Comparison of ENCODE assay signal across 15 cellular contexts in the genomic region with DNA sequence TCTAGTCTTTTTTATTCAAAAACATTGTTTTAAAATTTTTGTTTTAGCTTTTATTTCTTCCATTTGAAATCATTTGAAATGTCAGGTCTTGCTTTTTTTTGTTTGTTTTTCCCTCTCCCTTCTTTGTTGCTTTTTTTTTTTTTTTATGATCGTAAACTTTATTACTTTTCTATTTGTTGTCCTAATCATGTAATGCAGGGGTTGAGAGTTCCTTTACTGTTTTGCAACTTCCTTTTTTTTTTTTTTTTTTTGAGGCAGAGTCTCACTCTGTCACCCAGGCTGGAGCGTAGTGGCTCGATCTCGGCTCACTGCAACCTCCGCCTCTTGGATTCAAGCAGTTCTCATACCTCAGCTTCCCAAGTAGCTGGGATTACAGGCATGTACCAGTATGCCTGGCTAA. TPM values are rescaled to one million over a fixed set of nuclear protein-coding genes. Genes with fewer than 3 reads are reported as not detected.
A peak's percentile ranks its signal among the peaks of the same experiment; 100 is the strongest.
DNase-seq lines count a peak whose midpoint lies in the region; ATAC-seq and TF ChIP-seq lines count a peak whose summit lies in the region.
"Had no signal": no experiment of that assay in that cellular context is flagged by ENCODE, and none has a peak within 500 bp of the region (broad histone marks: within the 10 kb centered on the region; RNA-seq: fewer than 3 reads in every experiment).

No MANE protein-coding gene starts in this region.

- no peak overlapping the region for H3K23ac ChIP-seq in H9 (ENCODE audit: insufficient read length, low read depth, low read length)

- H3K27me3 ChIP-seq in H9 (ENCODE audit: insufficient read depth, low read length), result no peaks in the 10 kb centered on the region
- H3K27me3 ChIP-seq: upper lobe of left lung had no signal

- no peak for DNase-seq in H9
- peak; percentile 48 for DNase-seq in NOMO-1 treated with dmso at 0.1 percent for 144 hours (lab: John Stamatoyannopoulos, UW; ENCODE audit: unreplicated experiment)
- no peak for DNase-seq in effector memory CD8-positive, alpha-beta T cell
- no peak for DNase-seq in natural killer cell treated with Interleukin-12 subunit alpha and Interleukin-12 subunit beta and Interleukin-15 and Interleukin-18, amount 100 ng/mL, for 72 hours (ENCODE audit: low spot score)
- DNase-seq in stimulated activated CD8-positive, alpha-beta memory T cell treated with anti-CD3 and anti-CD28 coated beads, Interleukin-4, amount 100 ng/mL, for 48 hours, result no peak
- DNase-seq: activated CD4-positive, alpha-beta T cell treated with anti-CD3 and anti-CD28 coated beads for 48 hours; activated T-cell treated with anti-CD3 and anti-CD28 coated beads, Interleukin-2, amount 50 U/mL, for 48 hours; amygdala; cortex of kidney; DMS79 treated with DMSO at 0.1 percent for 48 hours; NCI-H2171; stimulated activated CD4-positive, alpha-beta T cell treated with anti-CD3 and anti-CD28 coated beads, Interleukin-2, amount 100 ng/mL, for 24 hours; upper lobe of left lung had no signal

- H3K14ac ChIP-seq in H9 (ENCODE audit: insufficient read depth, low read length), result no peak overlapping the region

- H3K4me1 ChIP-seq in H9 (ENCODE audit: insufficient read depth, low read length), result no peaks in the 10 kb centered on the region
- H3K4me1 ChIP-seq: upper lobe of left lung had no signal

- no peaks in the 10 kb centered on the region for H3K4me1 Mint-ChIP-seq in H9
- no peaks in the 10 kb centered on the region for H3K4me1 Mint-ChIP-seq in effector memory CD8-positive, alpha-beta T cell (ENCODE audit: low read depth in 2 of 2)
- peaks cover 30 to 38% of the 10 kb centered on the region in 2 donors for H3K4me1 Mint-ChIP-seq in natural killer cell treated with Interleukin-12 subunit alpha and Interleukin-12 subunit beta and Interleukin-15 and Interleukin-18, amount 100 ng/mL, for 72 hours (ENCODE audit: low read depth in 2 of 2)

- no peak overlapping the region for H3K9ac ChIP-seq in H9 (ENCODE audit: extremely low read depth, insufficient read length, low read length)

- H3K9me3 Mint-ChIP-seq in H9, result no peaks in the 10 kb centered on the region; a peak in 1 of 5 replicates
- peaks cover 0 to 4% of the 10 kb centered on the region in 2 donors for H3K9me3 Mint-ChIP-seq in effector memory CD8-positive, alpha-beta T cell
- H3K9me3 Mint-ChIP-seq in natural killer cell treated with Interleukin-12 subunit alpha and Interleukin-12 subunit beta and Interleukin-15 and Interleukin-18, amount 100 ng/mL, for 72 hours, result no peaks in the 10 kb centered on the region

- no peak overlapping the region for H4K5ac ChIP-seq in H9 (ENCODE audit: insufficient read length, low read depth, low read length)

- peak overlapping the region in 2 of 3 experiments; percentile 57 to 91; a peak in 4 of 7 replicates for H3K27ac Mint-ChIP-seq in H9
- H3K27ac Mint-ChIP-seq in effector memory CD8-positive, alpha-beta T cell, result peak overlapping the region; percentile 72 to 73
- H3K27ac Mint-ChIP-seq in natural killer cell treated with Interleukin-12 subunit alpha and Interleukin-12 subunit beta and Interleukin-15 and Interleukin-18, amount 100 ng/mL, for 72 hours, result peak overlapping the region; percentile 82 to 87

- no peak overlapping the region for H2BK20ac ChIP-seq in H9 (ENCODE audit: low read depth, low read length, poor library complexity, severe bottlenecking)

- H2AFZ ChIP-seq in H9 (ENCODE audit: low read length), result no peak overlapping the region

- H2BK12ac ChIP-seq in H9 (ENCODE audit: insufficient read length, low read depth, low read length), result no peak overlapping the region

- no peak for ATAC-seq in effector memory CD8-positive, alpha-beta T cell (replicated peaks)
- ATAC-seq in natural killer cell treated with Interleukin-12 subunit alpha and Interleukin-12 subunit beta and Interleukin-15 and Interleukin-18, amount 100 ng/mL, for 72 hours, result no peak
- no peak for ATAC-seq in GM18517 (IDR thresholded peaks at IDR 0.05; ENCODE audit: unreplicated experiment)
- ATAC-seq in HG03442 (IDR thresholded peaks at IDR 0.05; ENCODE audit: unreplicated experiment), result no peak

- no peak overlapping the region for H2AK5ac ChIP-seq in H9 (ENCODE audit: insufficient read length, low read length)

- H3K4me2 ChIP-seq in H9 (ENCODE audit: insufficient read depth, insufficient read length, low read length), result no peak overlapping the region

- H4K8ac ChIP-seq in H9 (replicated peaks; ENCODE audit: insufficient read length, low read depth, low read length), result no peak overlapping the region

- H3K27ac ChIP-seq in H9 (ENCODE audit: insufficient read length, low read depth, low read length), result no peak overlapping the region

- H2BK15ac ChIP-seq in H9 (ENCODE audit: low read depth, low read length), result no peak overlapping the region

- H3K23me2 ChIP-seq in H9 (ENCODE audit: insufficient read length, low read depth, low read length, poor library complexity, severe bottlenecking), result no peaks in the 10 kb centered on the region

- H3K36me3 Mint-ChIP-seq in H9 (ENCODE audit: insufficient read depth in 1 of 3, low read depth in 3 of 3), result peaks cover 5 to 34% (median 11%) of the 10 kb centered on the region in 3 experiments; a peak in 6 of 7 replicates
- peaks cover 30% of the 10 kb centered on the region for H3K36me3 Mint-ChIP-seq in effector memory CD8-positive, alpha-beta T cell (ENCODE audit: insufficient read depth)
- H3K36me3 Mint-ChIP-seq in natural killer cell treated with Interleukin-12 subunit alpha and Interleukin-12 subunit beta and Interleukin-15 and Interleukin-18, amount 100 ng/mL, for 72 hours, result peaks cover 46% of the 10 kb centered on the region

- H3K79me1 ChIP-seq in H9 (ENCODE audit: insufficient read depth, low read depth, low read length, poor library complexity, severe bottlenecking), result no peaks in the 10 kb centered on the region

- no peaks in the 10 kb centered on the region for H3K9me3 ChIP-seq in H9 (ENCODE audit: control insufficient read depth, low read depth, low read length)
- H3K9me3 ChIP-seq: upper lobe of left lung had no signal

- no peaks in the 10 kb centered on the region for H3K79me2 ChIP-seq in H9 (ENCODE audit: insufficient read depth, low read length)

- H3T11ph ChIP-seq in H9 (ENCODE audit: low read length), result no peak overlapping the region

- WGBS in H9 (ENCODE audit: extremely low coverage, insufficient read length, low lambda C conversion rate), result no CpG with 5 or more reads among the region's 5 CpGs

- H2BK120ac ChIP-seq in H9 (ENCODE audit: low read depth, low read length, poor library complexity, severe bottlenecking), result no peak overlapping the region

- H3K56ac ChIP-seq in H9 (ENCODE audit: insufficient read length, low read depth, low read length), result no peak overlapping the region

- no peak overlapping the region for H3K4me3 Mint-ChIP-seq in H9
- no peak overlapping the region for H3K4me3 Mint-ChIP-seq in effector memory CD8-positive, alpha-beta T cell
- no peak overlapping the region for H3K4me3 Mint-ChIP-seq in natural killer cell treated with Interleukin-12 subunit alpha and Interleukin-12 subunit beta and Interleukin-15 and Interleukin-18, amount 100 ng/mL, for 72 hours

- no peak overlapping the region for H3K4ac ChIP-seq in H9 (ENCODE audit: low read depth, low read length)

- TF ChIP-seq CTCF in H9 (conservative IDR thresholded peaks at IDR 0.05), result no peak

- no peaks in the 10 kb centered on the region for H4K20me1 ChIP-seq in H9 (ENCODE audit: control insufficient read depth, insufficient read depth, insufficient read length)

- H3K27me3 Mint-ChIP-seq in H9 (ENCODE audit: low read depth), result no peaks in the 10 kb centered on the region
- H3K27me3 Mint-ChIP-seq in effector memory CD8-positive, alpha-beta T cell, result no peaks in the 10 kb centered on the region
- H3K27me3 Mint-ChIP-seq in natural killer cell treated with Interleukin-12 subunit alpha and Interleukin-12 subunit beta and Interleukin-15 and Interleukin-18, amount 100 ng/mL, for 72 hours, result no peaks in the 10 kb centered on the region

- no peak overlapping the region for H3K18ac ChIP-seq in H9 (ENCODE audit: insufficient read length, low read depth, low read length)

- no peak overlapping the region for H2BK5ac ChIP-seq in H9 (ENCODE audit: insufficient read length, low read length)

- H4K91ac ChIP-seq in H9 (ENCODE audit: insufficient read length, low read depth, low read length), result no peak overlapping the region

RNA-seq across cellular contexts. Expression of a gene that starts 24.8 kb away (rescaled TPM):
- 104 and 110 TPM in 2 replicates for total RNA-seq in H9 (2021)
- total RNA-seq in natural killer cell treated with Interleukin-12 subunit alpha and Interleukin-12 subunit beta and Interleukin-15 and Interleukin-18, amount 100 ng/mL, for 72 hours, result 100 to 1,000 TPM; 744 to 950 TPM
